ENCODE assay signal across 18 cellular contexts in genomic region chr10:61919646-61920215, GRCh38. TPM values are rescaled to one million over a fixed set of nuclear protein-coding genes. Genes with fewer than 3 reads are reported as not detected.
DNase-seq lines count a peak whose midpoint lies in the region; ATAC-seq and TF ChIP-seq lines count a peak whose summit lies in the region.
"Had no signal": no experiment of that assay in that cellular context is flagged by ENCODE, and none has a peak within 500 bp of the region (broad histone marks: within the 10 kb centered on the region; RNA-seq: fewer than 3 reads in every experiment).

No MANE protein-coding gene starts in this region.

- H3K79me2 ChIP-seq in smooth muscle cell (ENCODE audit: low read depth), result peaks cover 96% of the 10 kb centered on the region

- CTCF ChIA-PET in activated CD4-positive, alpha-beta memory T cell treated with anti-CD3 and anti-CD28 coated beads for 36 hours (lab: Charles Lee), result no interaction called here

- peak overlapping the region; percentile 14 for H3K27ac Mint-ChIP-seq in activated CD4-positive, alpha-beta T cell treated with anti-CD3 and anti-CD28 coated beads, Interleukin-2, amount 10 ng/mL, durations not matched to agents 24 days and 14 days
- peak overlapping the region; percentile 62 for H3K27ac Mint-ChIP-seq in memory B cell
- no peak overlapping the region for H3K27ac Mint-ChIP-seq in activated CD4-positive, alpha-beta memory T cell treated with anti-CD3 and anti-CD28 coated beads for 36 hours
- H3K27ac Mint-ChIP-seq: H9 had no signal

- peak overlapping the region; percentile 49 for H3K4me2 ChIP-seq in smooth muscle cell
- H3K4me2 ChIP-seq: KMS-11 had no signal

- H3K9ac ChIP-seq in smooth muscle cell (ENCODE audit: low read depth), result no peak overlapping the region
- H3K9ac ChIP-seq: KMS-11 had no signal

- H3K27me3 Mint-ChIP-seq in activated CD4-positive, alpha-beta T cell treated with anti-CD3 and anti-CD28 coated beads, Interleukin-2, amount 10 ng/mL, durations not matched to agents 24 days and 14 days, result no peaks in the 10 kb centered on the region
- no peaks in the 10 kb centered on the region for H3K27me3 Mint-ChIP-seq in memory B cell
- no peaks in the 10 kb centered on the region for H3K27me3 Mint-ChIP-seq in activated CD4-positive, alpha-beta memory T cell treated with anti-CD3 and anti-CD28 coated beads for 36 hours

- H4K20me1 ChIP-seq in smooth muscle cell (ENCODE audit: low read depth), result peaks cover 96% of the 10 kb centered on the region

- intact Hi-C loops in activated CD4-positive, alpha-beta T cell treated with anti-CD3 and anti-CD28 coated beads, Interleukin-2, amount 10 ng/mL, durations not matched to agents 24 days and 14 days (cut with micrococcal nuclease), result no loop called here
- intact Hi-C loops in activated CD4-positive, alpha-beta memory T cell treated with anti-CD3 and anti-CD28 coated beads for 36 hours (cut with micrococcal nuclease), result no loop called here

- H3K4me1 ChIP-seq in smooth muscle cell (ENCODE audit: low read depth), result peaks cover 9% of the 10 kb centered on the region
- H3K4me1 ChIP-seq in Peyer's patch, result peaks cover 0 to 2% (median 0%) of the 10 kb centered on the region in 4 donors

- H3F3A ChIP-seq in smooth muscle cell (ENCODE audit: low read depth), result peaks cover 5% of the 10 kb centered on the region

- H3K27ac ChIP-seq in smooth muscle cell (ENCODE audit: low read depth) (peak overlapping the region; percentile 66), Peyer's patch (no peak overlapping the region)
- H3K27ac ChIP-seq: KMS-11 had no signal

- H3K4me1 Mint-ChIP-seq in activated CD4-positive, alpha-beta T cell treated with anti-CD3 and anti-CD28 coated beads, Interleukin-2, amount 10 ng/mL, durations not matched to agents 24 days and 14 days, result peaks cover 51% of the 10 kb centered on the region
- H3K4me1 Mint-ChIP-seq in memory B cell, result peaks cover 52% of the 10 kb centered on the region
- H3K4me1 Mint-ChIP-seq in activated CD4-positive, alpha-beta memory T cell treated with anti-CD3 and anti-CD28 coated beads for 36 hours (ENCODE audit: low read depth), result peaks cover 72% of the 10 kb centered on the region
- H3K4me1 Mint-ChIP-seq: H9 had no signal

- H2AFZ ChIP-seq in smooth muscle cell (ENCODE audit: low read depth), result no peak overlapping the region

- no peaks in the 10 kb centered on the region for H3K27me3 ChIP-seq in smooth muscle cell (ENCODE audit: low read depth)
- no peaks in the 10 kb centered on the region for H3K27me3 ChIP-seq in Peyer's patch
- H3K27me3 ChIP-seq: MG63 had no signal

- peaks cover 15% of the 10 kb centered on the region for H3K9me3 Mint-ChIP-seq in activated CD4-positive, alpha-beta T cell treated with anti-CD3 and anti-CD28 coated beads, Interleukin-2, amount 10 ng/mL, durations not matched to agents 24 days and 14 days
- H3K9me3 Mint-ChIP-seq in memory B cell, result peaks cover 4% of the 10 kb centered on the region
- H3K9me3 Mint-ChIP-seq in activated CD4-positive, alpha-beta memory T cell treated with anti-CD3 and anti-CD28 coated beads for 36 hours, result peaks cover 7% of the 10 kb centered on the region
- H3K9me3 Mint-ChIP-seq: H9 had no signal

- TF ChIP-seq POLR2A in Peyer's patch (IDR thresholded peaks at IDR 0.05), result no peak

- WGBS in smooth muscle cell (ENCODE audit: low lambda C conversion rate), result 57% methylated on average over 2 of the region's 2 CpGs

- H3K4me3 ChIP-seq in smooth muscle cell (no peak overlapping the region), Peyer's patch (no peak overlapping the region)
- H3K4me3 ChIP-seq: MG63 had no signal

- POLR2A ChIA-PET in activated CD4-positive, alpha-beta memory T cell treated with anti-CD3 and anti-CD28 coated beads for 36 hours (lab: Charles Lee), result no interaction called here

- ATAC-seq in memory B cell (ENCODE audit: low read depth), result no peak

- H3K4me3 Mint-ChIP-seq in activated CD4-positive, alpha-beta T cell treated with anti-CD3 and anti-CD28 coated beads, Interleukin-2, amount 10 ng/mL, durations not matched to agents 24 days and 14 days, result no peak overlapping the region
- no peak overlapping the region for H3K4me3 Mint-ChIP-seq in memory B cell
- H3K4me3 Mint-ChIP-seq in activated CD4-positive, alpha-beta memory T cell treated with anti-CD3 and anti-CD28 coated beads for 36 hours, result no peak overlapping the region
- H3K4me3 Mint-ChIP-seq: CD14-positive monocyte, H9 had no signal

- H3K36me3 ChIP-seq in smooth muscle cell (ENCODE audit: low read depth) (no peaks in the 10 kb centered on the region), Peyer's patch (no peaks in the 10 kb centered on the region)

- H3K9me3 ChIP-seq in smooth muscle cell (replicated peaks; ENCODE audit: low read depth), result no peaks in the 10 kb centered on the region
- no peaks in the 10 kb centered on the region for H3K9me3 ChIP-seq in Peyer's patch
- H3K9me3 ChIP-seq: Caco-2, MG63 had no signal

- TF ChIP-seq CTCF in smooth muscle cell (IDR thresholded peaks at IDR 0.05; ENCODE audit: borderline replicate concordance, insufficient read depth, poor library complexity, severe bottlenecking) (no peak), Peyer's patch (IDR thresholded peaks at IDR 0.05) (no peak)

- peaks cover 82% of the 10 kb centered on the region for H3K36me3 Mint-ChIP-seq in activated CD4-positive, alpha-beta T cell treated with anti-CD3 and anti-CD28 coated beads, Interleukin-2, amount 10 ng/mL, durations not matched to agents 24 days and 14 days (ENCODE audit: low read depth)
- peaks cover 47% of the 10 kb centered on the region for H3K36me3 Mint-ChIP-seq in memory B cell
- peaks cover 72% of the 10 kb centered on the region for H3K36me3 Mint-ChIP-seq in activated CD4-positive, alpha-beta memory T cell treated with anti-CD3 and anti-CD28 coated beads for 36 hours

- no peak for DNase-seq in activated CD4-positive, alpha-beta T cell treated with anti-CD3 and anti-CD28 coated beads, Interleukin-2, amount 10 ng/mL, durations not matched to agents 24 days and 14 days
- DNase-seq in activated CD4-positive, alpha-beta T cell treated with anti-CD3 and anti-CD28 coated beads, Interleukin-2, amount 50 U/mL, for 48 hours, result no peak
- DNase-seq in LHCN-M2 (ENCODE audit: low read depth), result peak; percentile 23
- DNase-seq in memory B cell (ENCODE audit: low spot score in 2 of 2), result no peak
- no peak for DNase-seq in smooth muscle cell (lab: John Stamatoyannopoulos, UW; ENCODE audit: unreplicated experiment)
- DNase-seq in Peyer's patch, result no peak
- no peak for DNase-seq in activated CD4-positive, alpha-beta memory T cell treated with anti-CD3 and anti-CD28 coated beads for 36 hours
- DNase-seq in dermis blood vessel endothelial cell, result no peak
- DNase-seq: 8988T, Caco-2, DMS53, H9, MG63, NCI-H1092 treated with DMSO at 0.1 percent for 48 hours, NCI-H187, NCI-H446 had no signal

RNA-seq across cellular contexts. Expression of gene ARID5B, which starts 18.2 kb away (rescaled TPM):
- total RNA-seq in activated CD4-positive, alpha-beta T cell treated with anti-CD3 and anti-CD28 coated beads, Interleukin-2, amount 10 ng/mL, durations not matched to agents 24 days and 14 days, result 56.9 and 58.2 TPM in 2 replicates
- total RNA-seq in LHCN-M2 (2014; rRNA removed) (11.0 and 17.4 TPM in 2 replicates), smooth muscle cell (67.6 and 69.4 TPM in 2 replicates), Peyer's patch (100 to 1,000 TPM in 1 of 4 donors, 10 to 100 TPM in 3; 10.5 to 167 (median 29.4) TPM), dermis blood vessel endothelial cell (14.0 and 16.1 TPM in 2 replicates)
- polyA plus RNA-seq in LHCN-M2 (2012), result 10.1 TPM
- 49.0 and 52.7 TPM in 2 replicates for polyA plus RNA-seq in smooth muscle cell
- 10 to 100 TPM; 79.4 to 79.6 TPM for total RNA-seq in activated CD4-positive, alpha-beta memory T cell treated with anti-CD3 and anti-CD28 coated beads for 36 hours
